In the genomic region with DNA sequence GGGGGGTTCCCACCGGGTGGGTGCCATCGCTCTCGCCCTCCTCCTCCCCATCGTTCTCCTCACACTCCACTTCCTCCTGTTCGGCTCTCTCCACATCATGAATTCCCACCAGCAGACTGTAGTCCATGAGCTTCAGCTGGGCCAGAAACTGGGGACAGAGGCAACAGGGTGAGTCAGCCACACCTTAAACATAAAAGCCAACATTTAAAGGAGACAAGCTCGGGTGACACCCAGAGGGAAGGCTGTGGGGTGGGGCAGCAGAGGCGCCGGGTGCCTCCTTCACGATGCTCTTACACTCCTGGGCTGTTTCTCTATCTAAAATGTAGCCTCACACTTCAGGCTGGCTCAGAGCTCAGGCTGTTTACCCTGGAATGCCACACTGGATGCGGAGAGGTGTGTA, we compare ENCODE assay signal across 20 cellular contexts.
"Had no signal": no experiment of that assay in that cellular context is flagged by ENCODE, and none has a peak within 500 bp of the region (broad histone marks: within the 10 kb centered on the region; RNA-seq: fewer than 3 reads in every experiment).

No MANE protein-coding gene starts in this region.

- H3K9me3 ChIP-seq: esophagus squamous epithelium, SJSA1, tibial artery had no signal

- H2AFZ ChIP-seq: parathyroid adenoma had no signal

- DNase-seq: activated CD4-positive, alpha-beta T cell treated with anti-CD3 and anti-CD28 coated beads for 36 hours; activated CD4-positive, alpha-beta T cell treated with anti-CD3 and anti-CD28 coated beads, Interleukin-2, amount 50 U/mL, for 48 hours; activated CD8-positive, alpha-beta memory T cell treated with anti-CD3 and anti-CD28 coated beads, Interleukin-2, amount 10 ng/mL, durations not matched to agents 7 days and 5 days; activated naive CD4-positive, alpha-beta T cell treated with anti-CD3 and anti-CD28 coated beads, Interleukin-2, amount 10 ng/mL, durations not matched to agents 7 days and 5 days; activated T-cell treated with anti-CD3 and anti-CD28 coated beads, Interleukin-2, amount 50 U/mL, for 1 hour; effector CD8-positive, alpha-beta T cell; esophagus squamous epithelium; hippocampal formation; islet precursor cell; stimulated activated CD4-positive, alpha-beta T cell treated with anti-CD3 and anti-CD28 coated beads, Interleukin-4, amount 100 ng/mL, for 1 hour; stimulated activated naive B cell treated with anti-CD40 and anti-IgM and Interleukin-4, amounts not matched to agents 10 μg/mL and 1 μg/mL and 100 μg/mL, for 72 hours; substantia nigra; tibial artery had no signal

- H3K4me2 ChIP-seq: smooth muscle cell had no signal

- H3K4me3 ChIP-seq: esophagus squamous epithelium, SJSA1, smooth muscle cell, tibial artery had no signal

- H3K27me3 ChIP-seq: esophagus squamous epithelium, SJSA1, tibial artery had no signal

- ATAC-seq: activated CD4-positive, alpha-beta T cell treated with anti-CD3 and anti-CD28 coated beads for 36 hours; activated CD8-positive, alpha-beta memory T cell treated with anti-CD3 and anti-CD28 coated beads, Interleukin-2, amount 10 ng/mL, durations not matched to agents 7 days and 5 days; left lobe of liver; sciatic nerve; stimulated activated naive B cell treated with anti-CD40 and anti-IgM and Interleukin-4, amounts not matched to agents 10 μg/mL and 1 μg/mL and 100 μg/mL, for 72 hours had no signal

- H3K27me3 Mint-ChIP-seq: activated CD4-positive, alpha-beta T cell treated with anti-CD3 and anti-CD28 coated beads for 36 hours; activated CD8-positive, alpha-beta memory T cell treated with anti-CD3 and anti-CD28 coated beads, Interleukin-2, amount 10 ng/mL, durations not matched to agents 7 days and 5 days; activated naive CD4-positive, alpha-beta T cell treated with anti-CD3 and anti-CD28 coated beads, Interleukin-2, amount 10 ng/mL, durations not matched to agents 7 days and 5 days; dendritic cell treated with granulocyte-macrophage colony-stimulating factor and Interleukin-4, amounts not matched to agents 40 ng/mL and 50 ng/mL, for 4 days; stimulated activated naive B cell treated with anti-CD40 and anti-IgM and Interleukin-4, amounts not matched to agents 10 μg/mL and 1 μg/mL and 100 μg/mL, for 72 hours had no signal

- H3K79me2 ChIP-seq: parathyroid adenoma had no signal

- H3K4me1 Mint-ChIP-seq: mesothelial cell of epicardium had no signal

- H3K4me1 ChIP-seq: esophagus squamous epithelium, parathyroid adenoma, SJSA1, tibial artery had no signal

- H3K27ac Mint-ChIP-seq: activated CD4-positive, alpha-beta T cell treated with anti-CD3 and anti-CD28 coated beads for 36 hours; activated CD8-positive, alpha-beta memory T cell treated with anti-CD3 and anti-CD28 coated beads, Interleukin-2, amount 10 ng/mL, durations not matched to agents 7 days and 5 days; activated naive CD4-positive, alpha-beta T cell treated with anti-CD3 and anti-CD28 coated beads, Interleukin-2, amount 10 ng/mL, durations not matched to agents 7 days and 5 days; dendritic cell treated with granulocyte-macrophage colony-stimulating factor and Interleukin-4, amounts not matched to agents 40 ng/mL and 50 ng/mL, for 4 days; mesothelial cell of epicardium; stimulated activated naive B cell treated with anti-CD40 and anti-IgM and Interleukin-4, amounts not matched to agents 10 μg/mL and 1 μg/mL and 100 μg/mL, for 72 hours had no signal

- H3K4me3 Mint-ChIP-seq: activated CD4-positive, alpha-beta T cell treated with anti-CD3 and anti-CD28 coated beads for 36 hours; activated CD8-positive, alpha-beta memory T cell treated with anti-CD3 and anti-CD28 coated beads, Interleukin-2, amount 10 ng/mL, durations not matched to agents 7 days and 5 days; activated naive CD4-positive, alpha-beta T cell treated with anti-CD3 and anti-CD28 coated beads, Interleukin-2, amount 10 ng/mL, durations not matched to agents 7 days and 5 days; dendritic cell treated with granulocyte-macrophage colony-stimulating factor and Interleukin-4, amounts not matched to agents 40 ng/mL and 50 ng/mL, for 4 days; mesothelial cell of epicardium; stimulated activated naive B cell treated with anti-CD40 and anti-IgM and Interleukin-4, amounts not matched to agents 10 μg/mL and 1 μg/mL and 100 μg/mL, for 72 hours had no signal

- H3K27ac ChIP-seq: esophagus squamous epithelium, parathyroid adenoma, SJSA1, tibial artery had no signal

- H3K9me3 Mint-ChIP-seq: activated naive CD4-positive, alpha-beta T cell treated with anti-CD3 and anti-CD28 coated beads, Interleukin-2, amount 10 ng/mL, durations not matched to agents 7 days and 5 days; dendritic cell treated with granulocyte-macrophage colony-stimulating factor and Interleukin-4, amounts not matched to agents 40 ng/mL and 50 ng/mL, for 4 days; mesothelial cell of epicardium; stimulated activated naive B cell treated with anti-CD40 and anti-IgM and Interleukin-4, amounts not matched to agents 10 μg/mL and 1 μg/mL and 100 μg/mL, for 72 hours had no signal

- H3K9ac ChIP-seq: parathyroid adenoma had no signal
